Comparison of ENCODE assay signal across 20 cellular contexts in the genomic region with DNA sequence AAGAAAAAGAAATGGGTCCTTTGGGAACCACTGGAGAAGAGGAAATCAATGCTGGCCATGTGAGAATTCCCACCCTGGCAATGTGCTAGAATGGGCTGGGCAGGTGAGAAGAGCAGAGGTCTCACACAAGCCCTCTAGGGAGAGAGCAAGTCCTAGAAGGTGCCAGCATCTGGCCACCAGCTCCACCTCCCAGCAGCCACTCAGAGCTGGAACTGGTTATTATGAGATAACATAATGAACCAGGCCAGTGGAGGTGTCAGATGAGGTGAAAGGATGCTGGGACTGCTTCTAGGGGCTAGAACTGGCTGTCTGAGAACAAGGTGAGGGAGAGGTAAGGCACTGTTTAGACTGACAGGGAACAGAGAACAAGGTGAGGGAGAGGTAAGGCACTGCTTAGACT. TPM values are rescaled to one million over a fixed set of nuclear protein-coding genes. Genes with fewer than 3 reads are reported as not detected.
DNase-seq lines count a peak whose midpoint lies in the region; ATAC-seq lines count a peak whose summit lies in the region.
"Had no signal": no experiment of that assay in that cellular context is flagged by ENCODE, and none has a peak within 500 bp of the region (broad histone marks: within the 10 kb centered on the region; RNA-seq: fewer than 3 reads in every experiment).

No MANE protein-coding gene starts in this region.

- intact Hi-C loops in Right ventricle myocardium superior (cut with DNase I) = no loop called here
- intact Hi-C loops in cardiac septum (cut with DNase I) = no loop called here

- no peaks in the 10 kb centered on the region for H3K4me1 Mint-ChIP-seq in activated T-cell treated with anti-CD3 and anti-CD28 coated beads, Interleukin-2, amount 50 U/mL, for 24 hours (ENCODE audit: low read depth)
- H3K4me1 Mint-ChIP-seq in central memory CD8-positive, alpha-beta T cell = no peaks in the 10 kb centered on the region
- H3K4me1 Mint-ChIP-seq in stimulated activated memory B cell treated with anti-CD40 and anti-IgM and Interleukin-4, amounts not matched to agents 10 μg/mL and 1 μg/mL and 100 μg/mL, for 72 hours = peaks cover 14% of the 10 kb centered on the region
- H3K4me1 Mint-ChIP-seq: CD8-positive, alpha-beta memory T cell had no signal

- H3K4me3 Mint-ChIP-seq in activated T-cell treated with anti-CD3 and anti-CD28 coated beads, Interleukin-2, amount 50 U/mL, for 24 hours = no peak overlapping the region
- no peak overlapping the region for H3K4me3 Mint-ChIP-seq in central memory CD8-positive, alpha-beta T cell
- H3K4me3 Mint-ChIP-seq in stimulated activated memory B cell treated with anti-CD40 and anti-IgM and Interleukin-4, amounts not matched to agents 10 μg/mL and 1 μg/mL and 100 μg/mL, for 72 hours = no peak overlapping the region
- H3K4me3 Mint-ChIP-seq: CD8-positive, alpha-beta memory T cell had no signal

- no peak for DNase-seq in activated T-cell treated with anti-CD3 and anti-CD28 coated beads, Interleukin-2, amount 50 U/mL, for 24 hours
- DNase-seq in activated T-cell treated with anti-CD3 and anti-CD28 coated beads, Interleukin-2, amount 50 U/mL, for 48 hours = no peak
- DNase-seq in Right ventricle myocardium superior (no peak), cardiac septum (ENCODE audit: low spot score) (no peak), cerebellum (ENCODE audit: low spot score) (no peak)
- no peak for DNase-seq in central memory CD8-positive, alpha-beta T cell (ENCODE audit: low spot score in 2 of 2)
- DNase-seq: Calu3; CD8-positive, alpha-beta memory T cell; DMS153; GM23248; Karpas-422; NCI-H1417; NCI-H1694 treated with DMSO at 0.1 percent for 48 hours; NCI-H2081 treated with DMSO at 0.1 percent for 48 hours; NCI-H2171 treated with DMSO at 0.1 percent for 48 hours; NCI-H524 treated with DMSO at 0.1 percent for 48 hours; NCI-H82 had no signal

- H3K27ac Mint-ChIP-seq in activated T-cell treated with anti-CD3 and anti-CD28 coated beads, Interleukin-2, amount 50 U/mL, for 24 hours = peak overlapping the region; percentile 59
- H3K27ac Mint-ChIP-seq in central memory CD8-positive, alpha-beta T cell (ENCODE audit: low read depth) = peak overlapping the region; percentile 78
- peak overlapping the region; percentile 50 for H3K27ac Mint-ChIP-seq in stimulated activated memory B cell treated with anti-CD40 and anti-IgM and Interleukin-4, amounts not matched to agents 10 μg/mL and 1 μg/mL and 100 μg/mL, for 72 hours

- H3K9me3 Mint-ChIP-seq in activated T-cell treated with anti-CD3 and anti-CD28 coated beads, Interleukin-2, amount 50 U/mL, for 24 hours = no peaks in the 10 kb centered on the region
- H3K9me3 Mint-ChIP-seq in central memory CD8-positive, alpha-beta T cell = no peaks in the 10 kb centered on the region
- no peaks in the 10 kb centered on the region for H3K9me3 Mint-ChIP-seq in stimulated activated memory B cell treated with anti-CD40 and anti-IgM and Interleukin-4, amounts not matched to agents 10 μg/mL and 1 μg/mL and 100 μg/mL, for 72 hours
- H3K9me3 Mint-ChIP-seq: CD8-positive, alpha-beta memory T cell had no signal

- peaks cover 86% of the 10 kb centered on the region for H3K36me3 Mint-ChIP-seq in activated T-cell treated with anti-CD3 and anti-CD28 coated beads, Interleukin-2, amount 50 U/mL, for 24 hours (ENCODE audit: low read depth)
- H3K36me3 Mint-ChIP-seq in central memory CD8-positive, alpha-beta T cell (ENCODE audit: insufficient read depth) = peaks cover 48% of the 10 kb centered on the region
- H3K36me3 Mint-ChIP-seq in stimulated activated memory B cell treated with anti-CD40 and anti-IgM and Interleukin-4, amounts not matched to agents 10 μg/mL and 1 μg/mL and 100 μg/mL, for 72 hours = peaks cover 64% of the 10 kb centered on the region

- H3K27me3 Mint-ChIP-seq in activated T-cell treated with anti-CD3 and anti-CD28 coated beads, Interleukin-2, amount 50 U/mL, for 24 hours = no peaks in the 10 kb centered on the region
- H3K27me3 Mint-ChIP-seq in central memory CD8-positive, alpha-beta T cell = no peaks in the 10 kb centered on the region
- no peaks in the 10 kb centered on the region for H3K27me3 Mint-ChIP-seq in stimulated activated memory B cell treated with anti-CD40 and anti-IgM and Interleukin-4, amounts not matched to agents 10 μg/mL and 1 μg/mL and 100 μg/mL, for 72 hours
- H3K27me3 Mint-ChIP-seq: CD8-positive, alpha-beta memory T cell had no signal

- peak; percentile 80 for ATAC-seq in Right ventricle myocardium superior (ENCODE audit: poor library complexity)
- ATAC-seq in central memory CD8-positive, alpha-beta T cell (replicated peaks; ENCODE audit: extremely low read depth, poor library complexity, severe bottlenecking) = no peak
- no peak for ATAC-seq in stimulated activated memory B cell treated with anti-CD40 and anti-IgM and Interleukin-4, amounts not matched to agents 10 μg/mL and 1 μg/mL and 100 μg/mL, for 72 hours
- ATAC-seq: Panc1 had no signal

RNA-seq across cellular contexts. Expression of a gene that starts 29.3 kb away (rescaled TPM):
- 0.16 TPM for total RNA-seq in Right ventricle myocardium superior
- 0.22 TPM for total RNA-seq in cardiac septum
- total RNA-seq in cerebellum = 0.73 TPM
- total RNA-seq: Calu3, M059J had no signal

RNA-seq across cellular contexts. Expression of a gene that starts 44.3 kb away (rescaled TPM):
- total RNA-seq in Right ventricle myocardium superior = 47.5 TPM
- 37.0 TPM for total RNA-seq in cardiac septum
- 36.9 TPM for total RNA-seq in cerebellum
